Comparison of ENCODE assay signal across 2 cellular contexts in genomic region chr15:28719626-28720025, GRCh38. TPM values are rescaled to one million over a fixed set of nuclear protein-coding genes. Genes with fewer than 3 reads are reported as not detected.
"Had no signal": no experiment of that assay in that cellular context is flagged by ENCODE, and none has a peak within 500 bp of the region (broad histone marks: within the 10 kb centered on the region; RNA-seq: fewer than 3 reads in every experiment).

No MANE protein-coding gene starts in this region.

RNA-seq across cellular contexts. Expression of gene GOLGA8M, which starts 7.4 kb away (rescaled TPM):
- total RNA-seq: stomach, suprapubic skin had no signal
